ENCODE assay signal across 8 cellular contexts in genomic region chr4:142845293-142846070, GRCh38. TPM values are rescaled to one million over a fixed set of nuclear protein-coding genes. Genes with fewer than 3 reads are reported as not detected.
DNase-seq lines count a peak whose midpoint lies in the region; ATAC-seq and TF ChIP-seq lines count a peak whose summit lies in the region.

No MANE protein-coding gene starts in this region.

- peak overlapping the region; percentile 91 for H3K4me3 Mint-ChIP-seq in activated CD4-positive, alpha-beta T cell treated with anti-CD3 and anti-CD28 coated beads for 36 hours
- H3K4me3 Mint-ChIP-seq in activated CD8-positive, alpha-beta T cell treated with anti-CD3 and anti-CD28 coated beads, Interleukin-2, amount 10 ng/mL, durations not matched to agents 7 days and 5 days, result peak overlapping the region; percentile 84

- no peaks in the 10 kb centered on the region for H3K9me3 Mint-ChIP-seq in activated CD4-positive, alpha-beta T cell treated with anti-CD3 and anti-CD28 coated beads for 36 hours (ENCODE audit: low read depth)
- H3K9me3 Mint-ChIP-seq in activated CD8-positive, alpha-beta T cell treated with anti-CD3 and anti-CD28 coated beads, Interleukin-2, amount 10 ng/mL, durations not matched to agents 7 days and 5 days (ENCODE audit: insufficient read depth), result no peaks in the 10 kb centered on the region

- peak overlapping the region; percentile 22 for H2AFZ ChIP-seq in parathyroid adenoma

- peaks cover 6% of the 10 kb centered on the region for H3K27me3 Mint-ChIP-seq in activated CD4-positive, alpha-beta T cell treated with anti-CD3 and anti-CD28 coated beads for 36 hours
- peaks cover 40% of the 10 kb centered on the region for H3K27me3 Mint-ChIP-seq in activated CD8-positive, alpha-beta T cell treated with anti-CD3 and anti-CD28 coated beads, Interleukin-2, amount 10 ng/mL, durations not matched to agents 7 days and 5 days (ENCODE audit: low read depth)

- intact Hi-C loops in activated CD4-positive, alpha-beta T cell treated with anti-CD3 and anti-CD28 coated beads for 36 hours (cut with DNase I, micrococcal nuclease), result loop anchor here (1.0 to 10.0 kb wide), 13 partner anchors 29 to 1687 kb away; partner anchors contain the start of genes IL15 (in 1 of the 2) and USP38 (in 1 of the 2)

- no peak overlapping the region for H3K27ac ChIP-seq in foreskin keratinocyte
- no peak overlapping the region for H3K27ac ChIP-seq in parathyroid adenoma

- H3K36me3 ChIP-seq in parathyroid adenoma (ENCODE audit: control insufficient read depth, insufficient read depth, low read length), result no peaks in the 10 kb centered on the region

- CTCF ChIA-PET in activated CD4-positive, alpha-beta T cell treated with anti-CD3 and anti-CD28 coated beads for 36 hours (lab: Charles Lee), result interaction anchor here (0.7 to 1.9 kb wide), 6 partner anchors 21 to 717 kb away, joined by 3 to 6 read pairs (median 3); no protein-coding TSS in a partner anchor
- CTCF ChIA-PET in activated CD8-positive, alpha-beta T cell treated with anti-CD3 and anti-CD28 coated beads, Interleukin-2, amount 10 ng/mL, durations not matched to agents 7 days and 5 days (lab: Charles Lee), result interaction anchor here (0.7 to 2.7 kb wide), 6 partner anchors 11 to 1538 kb away, joined by 3 to 8 read pairs (median 4); no protein-coding TSS in a partner anchor

- TF ChIP-seq CTCF in foreskin keratinocyte (conservative IDR thresholded peaks at IDR 0.05), result no peak
- TF ChIP-seq CTCF in parathyroid adenoma (IDR thresholded peaks at IDR 0.05), result no peak

- POLR2A ChIA-PET in activated CD4-positive, alpha-beta T cell treated with anti-CD3 and anti-CD28 coated beads for 36 hours (lab: Charles Lee), result interaction anchor here (1.0 kb wide), 1 partner anchor 438 kb away, joined by 3 read pairs; no protein-coding TSS in a partner anchor
- POLR2A ChIA-PET in activated CD8-positive, alpha-beta T cell treated with anti-CD3 and anti-CD28 coated beads, Interleukin-2, amount 10 ng/mL, durations not matched to agents 7 days and 5 days (lab: Charles Lee), result no interaction called here

- ATAC-seq in activated CD4-positive, alpha-beta T cell treated with anti-CD3 and anti-CD28 coated beads for 36 hours, result no peak
- peak; percentile 8 for ATAC-seq in activated CD8-positive, alpha-beta T cell treated with anti-CD3 and anti-CD28 coated beads, Interleukin-2, amount 10 ng/mL, durations not matched to agents 7 days and 5 days
- peak; percentile 9 for ATAC-seq in foreskin keratinocyte
- ATAC-seq in GM21381 (IDR thresholded peaks at IDR 0.05; ENCODE audit: unreplicated experiment), result no peak

- H3K4me1 Mint-ChIP-seq in activated CD4-positive, alpha-beta T cell treated with anti-CD3 and anti-CD28 coated beads for 36 hours, result peaks cover 23% of the 10 kb centered on the region
- peaks cover 17% of the 10 kb centered on the region for H3K4me1 Mint-ChIP-seq in activated CD8-positive, alpha-beta T cell treated with anti-CD3 and anti-CD28 coated beads, Interleukin-2, amount 10 ng/mL, durations not matched to agents 7 days and 5 days (ENCODE audit: low read depth)

- H3K4me3 ChIP-seq in parathyroid adenoma (ENCODE audit: low read depth, low read length), result peak overlapping the region; percentile 51

- H3K4me2 ChIP-seq in parathyroid adenoma (ENCODE audit: low read length), result peak overlapping the region; percentile 95

- no peaks in the 10 kb centered on the region for H3K36me3 Mint-ChIP-seq in activated CD4-positive, alpha-beta T cell treated with anti-CD3 and anti-CD28 coated beads for 36 hours (ENCODE audit: low read depth)
- no peaks in the 10 kb centered on the region for H3K36me3 Mint-ChIP-seq in activated CD8-positive, alpha-beta T cell treated with anti-CD3 and anti-CD28 coated beads, Interleukin-2, amount 10 ng/mL, durations not matched to agents 7 days and 5 days (ENCODE audit: low read depth)

- DNase-seq in activated CD4-positive, alpha-beta T cell treated with anti-CD3 and anti-CD28 coated beads for 36 hours, result peak; percentile 37
- no peak for DNase-seq in activated CD4-positive, alpha-beta T cell treated with anti-CD3 and anti-CD28 coated beads for 1 hour
- no peak for DNase-seq in activated CD8-positive, alpha-beta T cell treated with anti-CD3 and anti-CD28 coated beads, Interleukin-2, amount 10 ng/mL, durations not matched to agents 7 days and 5 days
- no peak for DNase-seq in foreskin keratinocyte
- DNase-seq in AG08395 (ENCODE audit: low spot score), result no peak
- no peak for DNase-seq in superior temporal gyrus (ENCODE audit: extremely low spot score)

- no peak overlapping the region for H3K9ac ChIP-seq in parathyroid adenoma

- H3K9me3 ChIP-seq in parathyroid adenoma (ENCODE audit: control insufficient read depth, low read length), result no peaks in the 10 kb centered on the region

- H3K79me2 ChIP-seq in parathyroid adenoma, result no peaks in the 10 kb centered on the region

- H3K27me3 ChIP-seq in foreskin keratinocyte, result peaks cover 20% of the 10 kb centered on the region
- H3K27me3 ChIP-seq in parathyroid adenoma (ENCODE audit: control insufficient read depth, insufficient read depth, low read length), result no peaks in the 10 kb centered on the region

- H3K27ac Mint-ChIP-seq in activated CD4-positive, alpha-beta T cell treated with anti-CD3 and anti-CD28 coated beads for 36 hours, result peak overlapping the region; percentile 85
- H3K27ac Mint-ChIP-seq in activated CD8-positive, alpha-beta T cell treated with anti-CD3 and anti-CD28 coated beads, Interleukin-2, amount 10 ng/mL, durations not matched to agents 7 days and 5 days, result no peak overlapping the region

- H3K4me1 ChIP-seq in foreskin keratinocyte (peaks cover 3% of the 10 kb centered on the region), parathyroid adenoma (no peaks in the 10 kb centered on the region)

RNA-seq across cellular contexts. Expression of gene INPP4B, which starts 0.6 kb away (rescaled TPM):
- total RNA-seq in activated CD4-positive, alpha-beta T cell treated with anti-CD3 and anti-CD28 coated beads for 36 hours, result 10 to 100 TPM; 66.6 to 70.7 TPM
- total RNA-seq in activated CD8-positive, alpha-beta T cell treated with anti-CD3 and anti-CD28 coated beads, Interleukin-2, amount 10 ng/mL, durations not matched to agents 7 days and 5 days, result 10 to 100 TPM; 43.7 to 44.7 TPM
- 46.9 and 61.6 TPM in 2 replicates for total RNA-seq in foreskin keratinocyte
- polyA plus RNA-seq in foreskin keratinocyte, result 10.8 and 11.0 TPM in 2 replicates

Comparison
In these comparisons a context has a peak if more than half of its experiments do, and no peak if none do; other contexts are left out.
1. ATAC-seq: peak in activated CD8-positive, alpha-beta T cell treated with anti-CD3 and anti-CD28 coated beads, Interleukin-2, amount 10 ng/mL, durations not matched to agents 7 days and 5 days (single experiment) and foreskin keratinocyte (single experiment); none in activated CD4-positive, alpha-beta T cell treated with anti-CD3 and anti-CD28 coated beads for 36 hours (single experiment) and GM21381 (single experiment).